10 cellular contexts compared by ENCODE assay signal in genomic region chr17:60099022-60099799, GRCh38. TPM values are rescaled to one million over a fixed set of nuclear protein-coding genes. Genes with fewer than 3 reads are reported as not detected.
"Had no signal": no experiment of that assay in that cellular context is flagged by ENCODE, and none has a peak within 500 bp of the region (broad histone marks: within the 10 kb centered on the region; RNA-seq: fewer than 3 reads in every experiment).

No MANE protein-coding gene starts in this region.

RNA-seq across cellular contexts. Expression of gene CA4, which starts 50.6 kb away (rescaled TPM):
- total RNA-seq: activated B cell treated with CpG ODN at 0.5 μM for 24 hours; activated CD4-positive, alpha-beta memory T cell treated with anti-CD3 and anti-CD28 coated beads for 36 hours; activated naive CD4-positive, alpha-beta T cell treated with anti-CD3 and anti-CD28 coated beads for 36 hours; activated naive CD4-positive, alpha-beta T cell treated with anti-CD3 and anti-CD28 coated beads, Interleukin-2, amount 50 U/mL, for 72 hours; activated T-cell treated with anti-CD3 and anti-CD28 coated beads, Interleukin-2, amount 50 U/mL, for 4 hours; activated T-helper 1 cell treated with anti-CD3 and anti-CD28 coated beads, Interleukin-12 subunit alpha, Interleukin-12 subunit beta, Interleukin-2, Interleukin-4 antibody, amounts not matched to agents 30 ng/mL and 10 ng/mL and 1 ng/mL, durations not matched to agents 14 hours and 24 hours and 36 hours; M059J; OCI-LY7; PC-9; SK-MEL-5 had no signal
